In the genomic region with DNA sequence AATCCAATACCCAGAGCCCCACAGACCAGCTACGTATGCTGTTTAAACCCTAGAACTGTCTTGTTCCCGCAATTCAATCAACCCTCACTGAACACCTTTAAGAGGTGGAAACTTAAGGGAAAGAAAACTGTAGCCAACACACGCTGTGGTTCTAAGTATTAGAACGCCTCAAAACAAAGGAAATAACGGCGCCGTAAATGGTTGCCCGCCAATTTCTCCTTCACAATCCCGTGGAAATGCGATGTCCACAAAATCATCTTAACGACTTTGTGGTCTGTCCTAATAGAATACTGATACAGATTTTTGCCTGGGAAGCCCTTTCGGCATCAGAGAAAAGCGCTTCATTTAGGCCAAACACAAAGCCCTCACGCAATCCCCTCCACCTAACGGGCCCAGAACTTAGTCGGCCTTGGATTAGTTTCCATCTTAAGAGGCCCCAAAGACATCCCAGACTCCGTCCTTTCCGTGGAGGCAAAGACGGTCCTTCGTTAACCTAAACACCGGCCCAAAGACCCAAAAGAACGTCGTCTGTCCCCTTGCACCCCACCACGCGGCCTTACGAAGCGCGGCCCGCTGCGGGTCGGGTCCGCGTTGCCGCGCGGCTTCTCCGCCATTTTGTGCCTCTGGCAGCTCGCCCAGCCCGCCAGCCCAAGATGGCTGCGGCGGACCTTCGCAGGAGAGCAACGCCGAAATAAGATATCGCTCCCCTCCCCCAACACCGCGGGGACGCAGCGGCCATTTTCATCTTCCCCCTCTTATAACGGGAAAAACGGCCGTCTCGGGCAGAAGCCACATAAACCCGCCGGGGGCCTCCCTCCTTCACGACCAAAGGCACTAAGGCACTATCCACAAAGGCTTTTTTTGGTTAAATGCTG, we compare ENCODE assay signal across 8 cellular contexts. TPM values are rescaled to one million over a fixed set of nuclear protein-coding genes. Genes with fewer than 3 reads are reported as not detected.
DNase-seq lines count a peak whose midpoint lies in the region; ATAC-seq and TF ChIP-seq lines count a peak whose summit lies in the region.

No MANE protein-coding gene starts in this region.

- DNase-seq in AG09309 (ENCODE audit: low read depth) (peak; percentile 44), GM19240 (ENCODE audit: insufficient read length, low spot score) (peak; percentile 26), NCI-H524 treated with DMSO at 0.1 percent for 48 hours (lab: John Stamatoyannopoulos, UW) (peak; percentile 51), left colon (peak; percentile 88 to 96)
- peak; percentile 93 for DNase-seq in activated CD4-positive, alpha-beta T cell treated with anti-CD3 and anti-CD28 coated beads for 48 hours
- peak; percentile 89 for DNase-seq in stimulated activated CD4-positive, alpha-beta T cell treated with anti-CD3 and anti-CD28 coated beads, Interleukin-1b, Interleukin-23, amount 100 ng/mL, for 48 hours

- ATAC-seq in HG03442 (IDR thresholded peaks at IDR 0.05; ENCODE audit: unreplicated experiment) (peak; percentile 38), left colon (peak; percentile 73)

- H3K27ac ChIP-seq in cingulate gyrus (ENCODE audit: low read depth, low read length), result peak overlapping the region; percentile 98

- intact Hi-C loops in left colon (cut with DNase I, micrococcal nuclease), result no loop called here

- TF ChIP-seq CTCF in AG09309 (IDR thresholded peaks at IDR 0.05; ENCODE audit: control insufficient read depth, insufficient read depth, low read depth, low read length, missing control alignments), result no peak

- H3K4me3 ChIP-seq in AG09309 (ENCODE audit: control insufficient read depth, low read depth, low read length), result peak overlapping the region; percentile 76

RNA-seq across cellular contexts. Expression of a gene that starts 0.8 kb away (rescaled TPM):
- total RNA-seq in left colon, result 10 to 100 TPM; 74.2 to 85.3 TPM

Comparison
In these comparisons a context has a peak if more than half of its experiments do, and no peak if none do; other contexts are left out.
1. Peak in every context shown above with its lines: DNase-seq, ATAC-seq, H3K4me3 ChIP-seq and H3K27ac ChIP-seq.
2. DNase-seq: peak in every context shown above with its lines; median percentile 93 in activated CD4-positive, alpha-beta T cell treated with anti-CD3 and anti-CD28 coated beads for 48 hours; 92 in left colon; 89 in stimulated activated CD4-positive, alpha-beta T cell treated with anti-CD3 and anti-CD28 coated beads, Interleukin-1b, Interleukin-23, amount 100 ng/mL, for 48 hours; 51 in NCI-H524 treated with DMSO at 0.1 percent for 48 hours; 44 in AG09309; 26 in GM19240.